Comparison of ENCODE assay signal across 25 cellular contexts in the genomic region with DNA sequence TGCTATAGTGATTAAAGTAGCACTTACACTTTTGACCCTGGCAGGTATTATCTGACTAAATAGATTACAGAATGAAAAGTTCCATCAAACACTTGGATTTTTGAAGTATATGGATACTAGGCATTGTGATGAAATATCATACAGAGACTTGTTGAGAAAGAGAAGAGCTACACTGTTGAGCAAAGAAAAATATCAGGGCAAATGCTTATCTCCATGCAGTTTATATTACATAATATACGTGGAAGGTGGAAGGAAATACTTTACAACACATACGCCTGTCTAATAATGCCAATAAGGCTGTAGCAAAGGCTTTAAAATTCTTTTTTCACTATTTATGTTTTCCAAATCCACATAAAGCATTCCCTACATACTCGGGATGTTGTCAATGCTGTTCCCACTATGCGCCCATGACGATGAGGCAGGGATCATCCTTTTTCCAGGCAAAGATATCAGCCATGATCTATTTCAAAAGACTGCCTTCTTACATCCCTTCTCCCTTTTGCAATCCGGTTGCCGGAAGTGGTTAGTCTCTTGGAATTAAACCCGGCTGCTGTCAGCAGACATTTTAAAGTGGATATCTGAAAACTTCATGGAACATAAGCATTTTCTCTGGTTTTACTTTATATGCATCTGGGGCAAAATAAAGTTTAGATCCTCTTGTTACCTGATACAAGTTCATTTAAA.
DNase-seq lines count a peak whose midpoint lies in the region; ATAC-seq and TF ChIP-seq lines count a peak whose summit lies in the region.
"Had no signal": no experiment of that assay in that cellular context is flagged by ENCODE, and none has a peak within 500 bp of the region (broad histone marks: within the 10 kb centered on the region; RNA-seq: fewer than 3 reads in every experiment).

No MANE protein-coding gene starts in this region.

- H3K27ac Mint-ChIP-seq in immature natural killer cell: no peak overlapping the region
- H3K27ac Mint-ChIP-seq in activated CD4-positive, alpha-beta memory T cell treated with anti-CD3 and anti-CD28 coated beads for 36 hours: no peak overlapping the region
- H3K27ac Mint-ChIP-seq: activated naive CD4-positive, alpha-beta T cell treated with anti-CD3 and anti-CD28 coated beads, Interleukin-2, amount 50 U/mL, for 72 hours; CD4-positive, CD25-positive, alpha-beta regulatory T cell; stimulated activated naive CD8-positive, alpha-beta T cell treated with anti-CD3 and anti-CD28 coated beads, Interleukin-15, Interleukin-2, amounts not matched to agents 100 ng/mL and 50 ng/mL, for 24 hours had no signal

- H4K20me1 ChIP-seq in hepatocyte (ENCODE audit: insufficient read depth, poor library complexity, severe bottlenecking): no peaks in the 10 kb centered on the region

- H3K4me3 Mint-ChIP-seq in immature natural killer cell: no peak overlapping the region
- H3K4me3 Mint-ChIP-seq in activated CD4-positive, alpha-beta memory T cell treated with anti-CD3 and anti-CD28 coated beads for 36 hours: no peak overlapping the region
- H3K4me3 Mint-ChIP-seq: CD4-positive, CD25-positive, alpha-beta regulatory T cell; stimulated activated naive CD8-positive, alpha-beta T cell treated with anti-CD3 and anti-CD28 coated beads, Interleukin-15, Interleukin-2, amounts not matched to agents 100 ng/mL and 50 ng/mL, for 24 hours had no signal

- peaks cover 5 to 16% (median 9%) of the 10 kb centered on the region in 3 donors for H3K36me3 Mint-ChIP-seq in immature natural killer cell
- H3K36me3 Mint-ChIP-seq in activated CD4-positive, alpha-beta memory T cell treated with anti-CD3 and anti-CD28 coated beads for 36 hours: peaks cover 2% of the 10 kb centered on the region
- H3K36me3 Mint-ChIP-seq: CD4-positive, CD25-positive, alpha-beta regulatory T cell had no signal

- H2AFZ ChIP-seq in hepatocyte: no peak overlapping the region

- CTCF ChIA-PET in activated CD4-positive, alpha-beta memory T cell treated with anti-CD3 and anti-CD28 coated beads for 36 hours (lab: Charles Lee): no interaction called here

- H3K4me3 ChIP-seq in adipocyte (ENCODE audit: low read length) (no peak overlapping the region), hepatocyte (no peak overlapping the region), BE2C (ENCODE audit: low read depth, low read length) (no peak overlapping the region)
- H3K4me3 ChIP-seq: left lung, psoas muscle, upper lobe of left lung had no signal

- TF ChIP-seq CTCF in hepatocyte (IDR thresholded peaks at IDR 0.05; ENCODE audit: poor library complexity) (no peak), BE2C (IDR thresholded peaks at IDR 0.05; ENCODE audit: low read depth, low read length) (no peak)

- no peak for ATAC-seq in GM18870 (IDR thresholded peaks at IDR 0.05; ENCODE audit: unreplicated experiment)
- ATAC-seq: activated naive CD4-positive, alpha-beta T cell treated with anti-CD3 and anti-CD28 coated beads, Interleukin-2, amount 50 U/mL, for 72 hours; esophagus mucosa; left lung; psoas muscle had no signal

- H3K36me3 ChIP-seq in adipocyte (ENCODE audit: control insufficient read depth, insufficient read depth, low read length, severe bottlenecking): no peaks in the 10 kb centered on the region
- no peaks in the 10 kb centered on the region for H3K36me3 ChIP-seq in hepatocyte (replicated peaks; ENCODE audit: insufficient read depth, low read depth)
- no peaks in the 10 kb centered on the region for H3K36me3 ChIP-seq in BE2C
- H3K36me3 ChIP-seq: left lung, upper lobe of left lung had no signal

- peak overlapping the region; percentile 7 for H3K27ac ChIP-seq in hepatocyte
- H3K27ac ChIP-seq: left lung, psoas muscle, upper lobe of left lung had no signal

- peaks cover 0 to 4% (median 0%) of the 10 kb centered on the region in 3 donors for H3K27me3 Mint-ChIP-seq in immature natural killer cell (ENCODE audit: low read depth in 3 of 3)
- H3K27me3 Mint-ChIP-seq in activated CD4-positive, alpha-beta memory T cell treated with anti-CD3 and anti-CD28 coated beads for 36 hours: no peaks in the 10 kb centered on the region
- H3K27me3 Mint-ChIP-seq: stimulated activated naive CD8-positive, alpha-beta T cell treated with anti-CD3 and anti-CD28 coated beads, Interleukin-15, Interleukin-2, amounts not matched to agents 100 ng/mL and 50 ng/mL, for 24 hours had no signal

- H3K27me3 ChIP-seq in adipocyte (replicated peaks; ENCODE audit: control insufficient read depth, insufficient read depth, low read length) (no peaks in the 10 kb centered on the region), hepatocyte (no peaks in the 10 kb centered on the region), BE2C (no peaks in the 10 kb centered on the region)
- H3K27me3 ChIP-seq: left lung, upper lobe of left lung had no signal

- no peaks in the 10 kb centered on the region for H3K4me1 Mint-ChIP-seq in immature natural killer cell
- no peaks in the 10 kb centered on the region for H3K4me1 Mint-ChIP-seq in activated CD4-positive, alpha-beta memory T cell treated with anti-CD3 and anti-CD28 coated beads for 36 hours (ENCODE audit: low read depth)
- H3K4me1 Mint-ChIP-seq: CD4-positive, CD25-positive, alpha-beta regulatory T cell had no signal

- H3K79me2 ChIP-seq in hepatocyte: no peaks in the 10 kb centered on the region

- no peak overlapping the region for H3K9ac ChIP-seq in adipocyte (ENCODE audit: low read length)

- peak; percentile 2 for DNase-seq in SKM-1 treated with dmso at 0.1 percent for 144 hours (lab: John Stamatoyannopoulos, UW; ENCODE audit: unreplicated experiment)
- no peak for DNase-seq in SKM-1 (lab: John Stamatoyannopoulos, UW; ENCODE audit: unreplicated experiment)
- peak; percentile 56 for DNase-seq in adipocyte (ENCODE audit: low read depth)
- peak; percentile 19 for DNase-seq in hepatocyte (ENCODE audit: low spot score)
- DNase-seq in immature natural killer cell: no peak
- DNase-seq in activated CD4-positive, alpha-beta memory T cell treated with anti-CD3 and anti-CD28 coated beads for 36 hours: no peak
- no peak for DNase-seq in BE2C
- DNase-seq: CD4-positive, CD25-positive, alpha-beta regulatory T cell; DMS153; effector CD8-positive, alpha-beta T cell; GDM1; head of caudate nucleus; Kasumi-1; left lung; NCI-H1105 treated with DMSO at 0.1 percent for 48 hours; NCI-H2107; NCI-H510A; NK-92 treated with Interleukin-12 subunit alpha and Interleukin-12 subunit beta, amount 100 ng/mL, for 24 hours; psoas muscle; stimulated activated CD4-positive, alpha-beta T cell treated with anti-CD3 and anti-CD28 coated beads, Interleukin-4, amount 100 ng/mL, for 24 hours had no signal

- no peaks in the 10 kb centered on the region for H3K9me3 Mint-ChIP-seq in immature natural killer cell
- no peaks in the 10 kb centered on the region for H3K9me3 Mint-ChIP-seq in activated CD4-positive, alpha-beta memory T cell treated with anti-CD3 and anti-CD28 coated beads for 36 hours
- H3K9me3 Mint-ChIP-seq: stimulated activated naive CD8-positive, alpha-beta T cell treated with anti-CD3 and anti-CD28 coated beads, Interleukin-15, Interleukin-2, amounts not matched to agents 100 ng/mL and 50 ng/mL, for 24 hours had no signal

- intact Hi-C loops in activated CD4-positive, alpha-beta memory T cell treated with anti-CD3 and anti-CD28 coated beads for 36 hours (cut with micrococcal nuclease): no loop called here

- WGBS in hepatocyte (ENCODE audit: low lambda C conversion rate, missing lambda C conversion rate): 70% methylated on average over 8 of the region's 8 CpGs

- H3K9me3 ChIP-seq in adipocyte (ENCODE audit: control insufficient read depth, low read length): no peaks in the 10 kb centered on the region
- no peaks in the 10 kb centered on the region for H3K9me3 ChIP-seq in hepatocyte (ENCODE audit: low read depth)
- H3K9me3 ChIP-seq in BE2C: no peaks in the 10 kb centered on the region
- H3K9me3 ChIP-seq: left lung, psoas muscle, upper lobe of left lung had no signal

- H3K4me2 ChIP-seq in hepatocyte: no peak overlapping the region

- POLR2A ChIA-PET in activated CD4-positive, alpha-beta memory T cell treated with anti-CD3 and anti-CD28 coated beads for 36 hours (lab: Charles Lee): no interaction called here

- H3K4me1 ChIP-seq in adipocyte (ENCODE audit: control insufficient read depth, insufficient read depth, low read length) (peaks cover 4% of the 10 kb centered on the region), hepatocyte (ENCODE audit: insufficient read depth) (no peaks in the 10 kb centered on the region), BE2C (no peaks in the 10 kb centered on the region)
- H3K4me1 ChIP-seq: left lung, psoas muscle had no signal

- H3K9me2 ChIP-seq in hepatocyte (replicated peaks; ENCODE audit: insufficient read depth): no peaks in the 10 kb centered on the region

Comparison
In these comparisons a context has a peak if more than half of its experiments do, and no peak if none do; other contexts are left out.
1. DNase-seq: peak in SKM-1 treated with dmso at 0.1 percent for 144 hours (single experiment), adipocyte (single experiment) and hepatocyte (single experiment); none in SKM-1 (single experiment), immature natural killer cell (0 of 3), activated CD4-positive, alpha-beta memory T cell treated with anti-CD3 and anti-CD28 coated beads for 36 hours (single experiment) and BE2C (single experiment).